24 cellular contexts compared by ENCODE assay signal in genomic region chr3:195212749-195213085, GRCh38. TPM values are rescaled to one million over a fixed set of nuclear protein-coding genes. Genes with fewer than 3 reads are reported as not detected.
DNase-seq lines count a peak whose midpoint lies in the region; ATAC-seq and TF ChIP-seq lines count a peak whose summit lies in the region.
"Had no signal": no experiment of that assay in that cellular context is flagged by ENCODE, and none has a peak within 500 bp of the region (broad histone marks: within the 10 kb centered on the region; RNA-seq: fewer than 3 reads in every experiment).

No MANE protein-coding gene starts in this region.

- peaks cover 4% of the 10 kb centered on the region for H3K27me3 Mint-ChIP-seq in nephron (ENCODE audit: low read depth)
- H3K27me3 Mint-ChIP-seq in type B pancreatic cell: no peaks in the 10 kb centered on the region
- H3K27me3 Mint-ChIP-seq: CD4-positive, alpha-beta T cell had no signal

- no peak for TF ChIP-seq EP300 in SK-N-SH (IDR thresholded peaks at IDR 0.05; ENCODE audit: borderline replicate concordance in 1 of 2, low read depth in 1 of 2, low read length in 1 of 2)

- no peak overlapping the region for H2BK20ac ChIP-seq in IMR-90 (ENCODE audit: low read depth, low read length)

- H3K4me2 ChIP-seq in IMR-90 (ENCODE audit: low read depth, low read length): no peak overlapping the region
- H3K4me2 ChIP-seq in SK-N-SH: no peak overlapping the region
- H3K4me2 ChIP-seq: A549; BLaER1 treated with 17β-estradiol and CSF1 and Interleukin-3, amounts not matched to agents 10 nM and 100 nM; KMS-11; PC-9 had no signal

- H3K27ac ChIP-seq in IMR-90 (ENCODE audit: insufficient read depth, low read length) (no peak overlapping the region), colonic mucosa (no peak overlapping the region), SK-N-SH (ENCODE audit: low read depth in 2 of 2, low read length in 1 of 2) (no peak overlapping the region)
- H3K27ac ChIP-seq: A549; BLaER1 treated with 17β-estradiol and CSF1 and Interleukin-3, amounts not matched to agents 10 nM and 100 nM; GM23248; KMS-11; PC-9; SJSA1 had no signal

- no peak overlapping the region for H2AK9ac ChIP-seq in IMR-90 (replicated peaks; ENCODE audit: low read depth, low read length, poor library complexity)

- no peak for TF ChIP-seq POLR2A in IMR-90 (IDR thresholded peaks at IDR 0.05; ENCODE audit: low read depth, low read length)

- no peak overlapping the region for H4K5ac ChIP-seq in IMR-90 (ENCODE audit: low read depth, low read length)

- peaks cover 16% of the 10 kb centered on the region for H3K9me1 ChIP-seq in IMR-90 (ENCODE audit: insufficient read depth, low read length)

- H3K36me3 ChIP-seq in IMR-90 (ENCODE audit: control insufficient read depth, insufficient read depth, low read length): no peaks in the 10 kb centered on the region
- no peaks in the 10 kb centered on the region for H3K36me3 ChIP-seq in colonic mucosa
- no peaks in the 10 kb centered on the region for H3K36me3 ChIP-seq in SK-N-SH (replicated peaks in 1 of 2; ENCODE audit: control insufficient read depth in 1 of 2, insufficient read depth in 2 of 2, low read length in 1 of 2)
- H3K36me3 ChIP-seq: SJSA1 had no signal

- no peak overlapping the region for H3K14ac ChIP-seq in IMR-90 (replicated peaks; ENCODE audit: low read depth, low read length)

- no peak overlapping the region for H3K56ac ChIP-seq in IMR-90 (ENCODE audit: extremely low read depth, insufficient read depth, low read length)

- ATAC-seq in IMR-90 (ENCODE audit: low read depth) (no peak), GM21619 (IDR thresholded peaks at IDR 0.05; ENCODE audit: unreplicated experiment) (no peak)
- ATAC-seq: A549 had no signal

- DNase-seq in IMR-90 (no peak), colonic mucosa (peak; percentile 13), type B pancreatic cell (ENCODE audit: extremely low spot score, unreplicated experiment) (peak; percentile 56), NCI-H748 (lab: John Stamatoyannopoulos, UW; ENCODE audit: unreplicated experiment) (no peak), SK-N-SH (no peak)
- DNase-seq: AML-193; CD4-positive, alpha-beta T cell; COR-L47; GM23248; H9; MM.1S; NCI-H2029; NCI-H446; NCI-H524 treated with DMSO at 0.1 percent for 48 hours; NCI-H82; NK-92 treated with Interleukin-12 subunit alpha and Interleukin-12 subunit beta, amount 100 ng/mL, for 24 hours; PC-9; Right ventricle myocardium superior had no signal

- H3K23ac ChIP-seq in IMR-90 (ENCODE audit: low read depth, low read length): no peak overlapping the region

- H4K91ac ChIP-seq in IMR-90 (ENCODE audit: insufficient read depth, low read depth, low read length): no peak overlapping the region; the same call in 1 of the 2 replicates

- no peak overlapping the region for H2BK5ac ChIP-seq in IMR-90 (ENCODE audit: low read depth, low read length, poor library complexity, severe bottlenecking)

- H3K79me2 ChIP-seq in SK-N-SH (ENCODE audit: insufficient read depth): peaks cover 32% of the 10 kb centered on the region

- TF ChIP-seq CTCF in IMR-90 (conservative IDR thresholded peaks at IDR 0.05; ENCODE audit: low read depth, low read length) (no peak), colonic mucosa (IDR thresholded peaks at IDR 0.05) (no peak), nephron (IDR thresholded peaks at IDR 0.05; ENCODE audit: unreplicated experiment in 3 of 3) (no peak), type B pancreatic cell (conservative IDR thresholded peaks at IDR 0.05) (no peak), SK-N-SH (IDR thresholded peaks at IDR 0.05) (no peak)

- POLR2A ChIA-PET in IMR-90 (lab: Charles Lee; ENCODE audit: unreplicated experiment) (no interaction called here), SK-N-SH (lab: Yijun Ruan, JAX) (no interaction called here)

- H3K9me2 ChIP-seq in SK-N-SH: no peaks in the 10 kb centered on the region

- H3K4me3 ChIP-seq in IMR-90 (ENCODE audit: insufficient read depth, low read depth, low read length) (no peak overlapping the region), colonic mucosa (no peak overlapping the region), SK-N-SH (ENCODE audit: low read depth in 2 of 2, low read length in 1 of 2) (no peak overlapping the region)
- H3K4me3 ChIP-seq: A549; BLaER1 treated with 17β-estradiol and CSF1 and Interleukin-3, amounts not matched to agents 10 nM and 100 nM; GM23248; PC-9; SJSA1 had no signal

- H2BK15ac ChIP-seq in IMR-90 (ENCODE audit: low read depth, low read length): peak overlapping the region; percentile 43; the same call in 2 of the 3 replicates

- peak overlapping the region; percentile 24 to 53 (median 48) for H3K27ac Mint-ChIP-seq in nephron
- H3K27ac Mint-ChIP-seq in type B pancreatic cell: no peak overlapping the region
- H3K27ac Mint-ChIP-seq: CD4-positive, alpha-beta T cell; H9 had no signal

- H2AK5ac ChIP-seq in IMR-90 (ENCODE audit: low read depth, low read length): peak overlapping the region; percentile 8; the same call in 1 of the 2 replicates

- peaks cover 29% of the 10 kb centered on the region for H3K4me1 ChIP-seq in IMR-90 (ENCODE audit: control insufficient read depth, insufficient read depth, low read length)
- no peaks in the 10 kb centered on the region for H3K4me1 ChIP-seq in colonic mucosa
- peaks cover 26 to 32% of the 10 kb centered on the region in 2 experiments for H3K4me1 ChIP-seq in SK-N-SH (ENCODE audit: control insufficient read depth in 1 of 2, insufficient read depth in 2 of 2, low read depth in 1 of 2, low read length in 1 of 2)
- H3K4me1 ChIP-seq: A549 had no signal

- in situ Hi-C loops in IMR-90 (cut with MboI; ENCODE audit: low sequenced_read_pairs): no loop called here

- peak overlapping the region; percentile 7; the same call in 1 of the 2 replicates for H2BK120ac ChIP-seq in IMR-90 (ENCODE audit: low read depth, low read length)

- CTCF ChIA-PET in IMR-90 (lab: Yijun Ruan, JAX): no interaction called here
- CTCF ChIA-PET in SK-N-SH (lab: Yijun Ruan, JAX): interaction anchor here (1.2 kb wide), 1 partner anchor 10 kb away, joined by 4 read pairs; no protein-coding TSS in a partner anchor

- H4K20me1 ChIP-seq in IMR-90 (ENCODE audit: insufficient read depth, low read length) (no peaks in the 10 kb centered on the region), SK-N-SH (ENCODE audit: insufficient read depth) (no peaks in the 10 kb centered on the region)

- H2AFZ ChIP-seq in IMR-90 (replicated peaks; ENCODE audit: low read length, poor library complexity): no peak overlapping the region
- H2AFZ ChIP-seq in SK-N-SH (ENCODE audit: low read depth): no peak overlapping the region
- H2AFZ ChIP-seq: GM23248, PC-9 had no signal

- intact Hi-C loops in IMR-90 (cut with micrococcal nuclease) (no loop called here), colonic mucosa (cut with DNase I) (no loop called here)

- no peak overlapping the region for H3K4me3 Mint-ChIP-seq in nephron
- no peak overlapping the region for H3K4me3 Mint-ChIP-seq in type B pancreatic cell
- H3K4me3 Mint-ChIP-seq: CD4-positive, alpha-beta T cell; H9 had no signal

- no peak overlapping the region for H4K8ac ChIP-seq in IMR-90 (ENCODE audit: low read depth in 2 of 2, low read length in 2 of 2)

- H3F3A ChIP-seq in SK-N-SH (replicated peaks; ENCODE audit: insufficient read depth): peaks cover 22% of the 10 kb centered on the region

- H3K9me3 Mint-ChIP-seq in nephron (peaks cover 8% of the 10 kb centered on the region), type B pancreatic cell (peaks cover 4% of the 10 kb centered on the region)
- H3K9me3 Mint-ChIP-seq: CD4-positive, alpha-beta T cell; H9 had no signal

- WGBS in IMR-90 (ENCODE audit: extremely low coverage in 2 of 2, insufficient read length in 1 of 2), 2 experiments: 100% methylated on average over 1 of the region's 8 CpGs; no CpG with 5 or more reads in 1 of the 2 experiments
- 100% methylated on average over 5 of the region's 8 CpGs for WGBS in SK-N-SH (ENCODE audit: low lambda C conversion rate)

- H3K36me3 Mint-ChIP-seq in nephron (ENCODE audit: low read depth): peaks cover 19% of the 10 kb centered on the region
- H3K36me3 Mint-ChIP-seq in type B pancreatic cell: peaks cover 4% of the 10 kb centered on the region

- H3K4ac ChIP-seq in IMR-90 (ENCODE audit: low read depth, low read length): no peak overlapping the region

- H3K79me1 ChIP-seq in IMR-90 (ENCODE audit: low read depth in 1 of 2, low read length in 2 of 2): peaks cover 34 to 40% of the 10 kb centered on the region in 2 experiments

- H3K4me1 Mint-ChIP-seq in nephron: peaks cover 38% of the 10 kb centered on the region
- H3K4me1 Mint-ChIP-seq in type B pancreatic cell (ENCODE audit: unreplicated experiment): peaks cover 22% of the 10 kb centered on the region

- TF ChIP-seq RAD21 in IMR-90 (IDR thresholded peaks at IDR 0.05; ENCODE audit: low read length): no peak
- TF ChIP-seq RAD21 in SK-N-SH (IDR thresholded peaks at IDR 0.05; ENCODE audit: low read length): no peak

- no TSS peak for BruUV-seq in IMR-90 (replicated peaks; lab: Mats Ljungman, UMichigan)

- H3K9ac ChIP-seq in IMR-90 (ENCODE audit: low read depth, low read length) (no peak overlapping the region), colonic mucosa (ENCODE audit: low read depth in 2 of 2, low read length in 2 of 2) (no peak overlapping the region), SK-N-SH (no peak overlapping the region)
- H3K9ac ChIP-seq: BLaER1 treated with 17β-estradiol and CSF1 and Interleukin-3, amounts not matched to agents 10 nM and 100 nM; GM23248; KMS-11 had no signal

- H3K27me3 ChIP-seq in IMR-90 (ENCODE audit: control insufficient read depth, insufficient read depth, low read length): no peaks in the 10 kb centered on the region
- no peaks in the 10 kb centered on the region for H3K27me3 ChIP-seq in colonic mucosa
- H3K27me3 ChIP-seq in SK-N-SH (ENCODE audit: insufficient read depth): no peaks in the 10 kb centered on the region
- H3K27me3 ChIP-seq: BLaER1 treated with 17β-estradiol and CSF1 and Interleukin-3, amounts not matched to agents 10 nM and 100 nM; SJSA1 had no signal

- H3K9me3 ChIP-seq in IMR-90 (ENCODE audit: control insufficient read depth, insufficient read depth, low read length): no peaks in the 10 kb centered on the region
- H3K9me3 ChIP-seq in colonic mucosa: no peaks in the 10 kb centered on the region
- no peaks in the 10 kb centered on the region for H3K9me3 ChIP-seq in SK-N-SH
- H3K9me3 ChIP-seq: A549, SJSA1 had no signal

- no peak overlapping the region for H3K18ac ChIP-seq in IMR-90 (ENCODE audit: low read depth, low read length)

- dilution Hi-C loops in IMR-90 (cut with HindIII; ENCODE audit: low sequenced_read_pairs, unreplicated experiment): no loop called here

TF ChIP-seq in SK-N-SH, 30 proteins besides CTCF, POLR2A, EP300 and RAD21 (continues in another document):
- no peak for TF ChIP-seq YY1 (IDR thresholded peaks at IDR 0.05; ENCODE audit: low read depth)
- no peak for TF ChIP-seq FOSL2 (IDR thresholded peaks at IDR 0.05; ENCODE audit: borderline replicate concordance, low read depth)

RNA-seq across cellular contexts. Expression of gene XXYLT1, which starts 58.2 kb away (rescaled TPM):
- total RNA-seq in IMR-90 (2012; rRNA removed) (13.1 and 14.7 TPM in 2 replicates), colonic mucosa (10 to 100 TPM in 1 of 2 donors, 1 to 10 TPM in 1; 8.3 to 10.9 TPM), type B pancreatic cell (ENCODE audit: low replicate concordance) (10.4 and 27.0 TPM in 2 replicates)
- polyA plus RNA-seq in IMR-90 (2012; rRNA removed) (18.1 and 18.6 TPM in 2 replicates), SK-N-SH (2012; rRNA removed) (22.1 and 22.6 TPM in 2 replicates)
- 11.0 and 16.4 TPM in 2 replicates for polyA plus RNA-seq in IMR-90 (2012; cell fraction: cytosol; rRNA removed)
- 18.8 and 22.3 TPM in 2 replicates for polyA plus RNA-seq in IMR-90 (2012; cell fraction: nucleus; rRNA removed; ENCODE audit: low replicate concordance)
- polyA plus RNA-seq in SK-N-SH (2012; cell fraction: cytosol; rRNA removed): 16.8 and 22.2 TPM in 2 replicates
- 18.7 and 23.2 TPM in 2 replicates for polyA plus RNA-seq in SK-N-SH (2012; cell fraction: nucleus; rRNA removed)

Comparison
In these comparisons a context has a peak if more than half of its experiments do, and no peak if none do; other contexts are left out.
1. DNase-seq: peak in colonic mucosa (single experiment) and type B pancreatic cell (single experiment); none in IMR-90 (single experiment), NCI-H748 (single experiment) and SK-N-SH (single experiment).